In genomic region chr13:50467156-50467814, GRCh38 we compare ENCODE assay signal across 13 cellular contexts.
"Had no signal": no experiment of that assay in that cellular context is flagged by ENCODE, and none has a peak within 500 bp of the region (broad histone marks: within the 10 kb centered on the region; RNA-seq: fewer than 3 reads in every experiment).

No MANE protein-coding gene starts in this region.

- H3K27me3 Mint-ChIP-seq: effector memory CD8-positive, alpha-beta T cell had no signal

- H3K4me3 ChIP-seq: spleen had no signal

- H3K9me3 ChIP-seq: spleen had no signal

- H3K36me3 Mint-ChIP-seq: activated naive CD8-positive, alpha-beta T cell treated with anti-CD3 and anti-CD28 coated beads for 36 hours; naive thymus-derived CD4-positive, alpha-beta T cell had no signal

- H3K27me3 ChIP-seq: spleen had no signal

- DNase-seq: activated CD4-positive, alpha-beta T cell treated with anti-CD3 and anti-CD28 coated beads, Interleukin-2, amount 10 ng/mL, durations not matched to agents 7 days and 5 days; activated gamma-delta T cell treated with Interleukin-2 at 50 U/mL for 16 hours; activated naive CD8-positive, alpha-beta T cell treated with anti-CD3 and anti-CD28 coated beads for 36 hours; dermis blood vessel endothelial cell; effector memory CD8-positive, alpha-beta T cell; hippocampal formation; mammary epithelial cell; naive thymus-derived CD4-positive, alpha-beta T cell; spleen; stimulated activated CD4-positive, alpha-beta T cell treated with anti-CD3 and anti-CD28 coated beads, Interleukin-2, amount 100 ng/mL, for 24 hours; T-helper 17 cell had no signal

- H3K4me1 ChIP-seq: spleen had no signal

- H3K27ac ChIP-seq: epithelial cell of prostate, spleen had no signal

- H3K36me3 ChIP-seq: spleen had no signal

- H3K4me1 Mint-ChIP-seq: activated CD4-positive, alpha-beta T cell treated with anti-CD3 and anti-CD28 coated beads, Interleukin-2, amount 10 ng/mL, durations not matched to agents 7 days and 5 days; naive thymus-derived CD4-positive, alpha-beta T cell had no signal

- ATAC-seq: effector memory CD8-positive, alpha-beta T cell; left lobe of liver; naive thymus-derived CD4-positive, alpha-beta T cell; T-helper 17 cell had no signal

- H3K4me3 Mint-ChIP-seq: activated CD4-positive, alpha-beta T cell treated with anti-CD3 and anti-CD28 coated beads, Interleukin-2, amount 10 ng/mL, durations not matched to agents 7 days and 5 days; activated naive CD8-positive, alpha-beta T cell treated with anti-CD3 and anti-CD28 coated beads for 36 hours; effector memory CD8-positive, alpha-beta T cell; naive thymus-derived CD4-positive, alpha-beta T cell; T-helper 17 cell had no signal

- H3K9me3 Mint-ChIP-seq: activated CD4-positive, alpha-beta T cell treated with anti-CD3 and anti-CD28 coated beads, Interleukin-2, amount 10 ng/mL, durations not matched to agents 7 days and 5 days; activated naive CD8-positive, alpha-beta T cell treated with anti-CD3 and anti-CD28 coated beads for 36 hours; effector memory CD8-positive, alpha-beta T cell; naive thymus-derived CD4-positive, alpha-beta T cell had no signal

- H3K27ac Mint-ChIP-seq: activated CD4-positive, alpha-beta T cell treated with anti-CD3 and anti-CD28 coated beads, Interleukin-2, amount 10 ng/mL, durations not matched to agents 7 days and 5 days; activated naive CD8-positive, alpha-beta T cell treated with anti-CD3 and anti-CD28 coated beads for 36 hours; effector memory CD8-positive, alpha-beta T cell; naive thymus-derived CD4-positive, alpha-beta T cell; T-helper 17 cell had no signal
